1 cellular context compared by ENCODE assay signal in genomic region chr2:88658890-88659881, GRCh38.
A peak's percentile ranks its signal among the peaks of the same experiment; 100 is the strongest.
TF ChIP-seq lines count a peak whose summit lies in the region.

No MANE protein-coding gene starts in this region.

TF ChIP-seq in K562, 482 proteins besides CTCF, POLR2A, EP300 and RAD21 (continued from another document and continues in another):
- TF ChIP-seq ZBTB34 (CRISPR knock-in tag; IDR thresholded peaks at IDR 0.05) = no peak
- no peak for TF ChIP-seq TAF7 (tag; IDR thresholded peaks at IDR 0.05)
- TF ChIP-seq TAF9B (IDR thresholded peaks at IDR 0.05; ENCODE audit: partially characterized antibody) = no peak
- no peak for TF ChIP-seq PRMT5 (CRISPR knock-in tag; IDR thresholded peaks at IDR 0.05)
- TF ChIP-seq SMARCC2 (IDR thresholded peaks at IDR 0.05; ENCODE audit: low read depth) = no peak
- TF ChIP-seq PPARD (CRISPR knock-in tag; IDR thresholded peaks at IDR 0.05) = no peak
- TF ChIP-seq NFATC3 (IDR thresholded peaks at IDR 0.05) = no peak
- TF ChIP-seq HOXB6 (CRISPR knock-in tag; IDR thresholded peaks at IDR 0.05; ENCODE audit: borderline replicate concordance) = no peak
- TF ChIP-seq NR2C1 (IDR thresholded peaks at IDR 0.05) = no peak
- no peak for TF ChIP-seq NR2C1 (tag; IDR thresholded peaks at IDR 0.05)
- TF ChIP-seq ZNF830 (CRISPR knock-in tag; IDR thresholded peaks at IDR 0.05) = no peak
- TF ChIP-seq POLR3A (IDR thresholded peaks at IDR 0.05; ENCODE audit: borderline replicate concordance, extremely low read depth, insufficient read depth, insufficient read length) = no peak
- TF ChIP-seq ZNF311 (CRISPR knock-in tag; IDR thresholded peaks at IDR 0.05) = no peak
- TF ChIP-seq ZNF76 (CRISPR knock-in tag; IDR thresholded peaks at IDR 0.05; ENCODE audit: borderline replicate concordance) = no peak
- TF ChIP-seq SMARCE1 (IDR thresholded peaks at IDR 0.05) = peak; percentile 8; the same call in 1 of the 2 replicates
- 0 out of 2 replicates have a peak, but pooled peaks have one; percentile 31 for TF ChIP-seq BACH1 (tag; IDR thresholded peaks at IDR 0.05)
- TF ChIP-seq NBN (IDR thresholded peaks at IDR 0.05; ENCODE audit: low read depth) = no peak
- TF ChIP-seq ATF4 (CRISPR knock-in tag; IDR thresholded peaks at IDR 0.05) = no peak
- TF ChIP-seq STAT6 (CRISPR knock-in tag; IDR thresholded peaks at IDR 0.05) = no peak
- TF ChIP-seq RAD51 (IDR thresholded peaks at IDR 0.05; ENCODE audit: borderline replicate concordance, low read depth) = no peak
- no peak for TF ChIP-seq ZNF511 (CRISPR knock-in tag; IDR thresholded peaks at IDR 0.05)
- TF ChIP-seq USF2 (CRISPR knock-in tag; IDR thresholded peaks at IDR 0.05) = peak; percentile 19; the same call in 1 of the 2 replicates
- no peak for TF ChIP-seq NFIC (IDR thresholded peaks at IDR 0.05)
- TF ChIP-seq RBFOX2 (IDR thresholded peaks at IDR 0.05; ENCODE audit: low read depth, low read length) = no peak
- no peak for TF ChIP-seq CSDE1 (IDR thresholded peaks at IDR 0.05)
- no peak for TF ChIP-seq KDM4B (IDR thresholded peaks at IDR 0.05; ENCODE audit: borderline replicate concordance in 2 of 2, low read depth in 1 of 2)
- TF ChIP-seq ZNF639 (CRISPR knock-in tag; conservative IDR thresholded peaks at IDR 0.05 in 1 of 2, IDR thresholded peaks at IDR 0.05 in 1 of 2) = 0 out of 4 replicates have a peak, but pooled peaks of 1 of the 2 experiments have one; percentile 32
- no peak for TF ChIP-seq PBX2 (CRISPR knock-in tag; IDR thresholded peaks at IDR 0.05; ENCODE audit: low read depth)
- TF ChIP-seq PBX2 (tag; conservative IDR thresholded peaks at IDR 0.05; ENCODE audit: low read depth) = 0 out of 2 replicates have a peak, but pooled peaks have one; percentile 34
- no peak for TF ChIP-seq ZNF212 (CRISPR knock-in tag; IDR thresholded peaks at IDR 0.05)
- no peak for TF ChIP-seq PHF8 (IDR thresholded peaks at IDR 0.05; ENCODE audit: borderline replicate concordance, low read length)
- TF ChIP-seq ZNF583 (CRISPR knock-in tag; IDR thresholded peaks at IDR 0.05) = 0 out of 2 replicates have a peak, but pooled peaks have one; percentile 9
- TF ChIP-seq THAP12 (CRISPR knock-in tag; IDR thresholded peaks at IDR 0.05) = no peak
- no peak for TF ChIP-seq MTA1 (IDR thresholded peaks at IDR 0.05; ENCODE audit: borderline replicate concordance)
- TF ChIP-seq HOMEZ (CRISPR knock-in tag; IDR thresholded peaks at IDR 0.05) = no peak
- no peak for TF ChIP-seq SAFB2 (IDR thresholded peaks at IDR 0.05; ENCODE audit: borderline replicate concordance, low read depth, low read length, severe bottlenecking)
- TF ChIP-seq MXI1 (IDR thresholded peaks at IDR 0.05; ENCODE audit: low read depth, low read length) = no peak
- TF ChIP-seq FOSL1 (tag; conservative IDR thresholded peaks at IDR 0.05) = peak; percentile 27; the same call in 1 of the 2 replicates
- no peak for TF ChIP-seq ZKSCAN1 (IDR thresholded peaks at IDR 0.05; ENCODE audit: low read depth, low read length)
- TF ChIP-seq COPS2 (conservative IDR thresholded peaks at IDR 0.05) = no peak
- no peak for TF ChIP-seq CEBPG (CRISPR knock-in tag; IDR thresholded peaks at IDR 0.05)
- TF ChIP-seq CEBPG (tag; conservative IDR thresholded peaks at IDR 0.05 in 1 of 2, IDR thresholded peaks at IDR 0.05 in 1 of 2) = no peak
- TF ChIP-seq RNF219 (CRISPR knock-in tag; IDR thresholded peaks at IDR 0.05) = no peak
- peak; percentile 26; the same call in 1 of the 2 replicates for TF ChIP-seq JUND (IDR thresholded peaks at IDR 0.05; ENCODE audit: borderline replicate concordance, low read depth, low read length)
- TF ChIP-seq JUND (tag; IDR thresholded peaks at IDR 0.05; ENCODE audit: borderline replicate concordance, low read depth, low read length) = peak; percentile 13; the same call in 2 of the 3 replicates
- TF ChIP-seq ETV6 (IDR thresholded peaks at IDR 0.05; ENCODE audit: borderline replicate concordance in 1 of 2, low read depth in 2 of 2, low read length in 1 of 2) = no peak
- no peak for TF ChIP-seq ETV6 (CRISPR knock-in tag; IDR thresholded peaks at IDR 0.05; ENCODE audit: borderline replicate concordance)
- TF ChIP-seq NR4A1 (CRISPR knock-in tag; IDR thresholded peaks at IDR 0.05) = no peak
- TF ChIP-seq NR4A1 (tag; IDR thresholded peaks at IDR 0.05) = peak; percentile 65; the same call in 1 of the 2 replicates
- no peak for TF ChIP-seq KAT7 (CRISPR knock-in tag; IDR thresholded peaks at IDR 0.05; ENCODE audit: borderline replicate concordance)
- TF ChIP-seq CXXC5 (CRISPR knock-in tag; IDR thresholded peaks at IDR 0.05) = 0 out of 2 replicates have a peak, but pooled peaks have one; percentile 7
- no peak for TF ChIP-seq ZFPM2 (CRISPR knock-in tag; IDR thresholded peaks at IDR 0.05)
- TF ChIP-seq ZNF324 (CRISPR knock-in tag; IDR thresholded peaks at IDR 0.05) = no peak
- TF ChIP-seq NUFIP1 (IDR thresholded peaks at IDR 0.05; ENCODE audit: partially characterized antibody) = no peak
- TF ChIP-seq ZBTB17 (CRISPR knock-in tag; IDR thresholded peaks at IDR 0.05) = no peak
- TF ChIP-seq KLF1 (tag; IDR thresholded peaks at IDR 0.05) = no peak
